In genomic region chr5:138999674-139000073, GRCh38 we compare ENCODE assay signal across 6 cellular contexts.
"Had no signal": no experiment of that assay in that cellular context is flagged by ENCODE, and none has a peak within 500 bp of the region (broad histone marks: within the 10 kb centered on the region; RNA-seq: fewer than 3 reads in every experiment).

No MANE protein-coding gene starts in this region.

- H3K4me1 Mint-ChIP-seq: GM23338, H9 had no signal

- DNase-seq: H9, HCEC 1CT, IMR-90 had no signal

- H3K4me3 Mint-ChIP-seq: GM23338, H9 had no signal

- H3K27ac ChIP-seq: HL-60 had no signal

- H3K27ac Mint-ChIP-seq: GM23338, H9 had no signal

- H3K4me3 ChIP-seq: GM23338, K562 had no signal

- ATAC-seq: GM23338, K562 had no signal
